In genomic region chr4:76216975-76217814, GRCh38 we compare ENCODE assay signal across 19 cellular contexts. TPM values are rescaled to one million over a fixed set of nuclear protein-coding genes. Genes with fewer than 3 reads are reported as not detected.
DNase-seq lines count a peak whose midpoint lies in the region; TF ChIP-seq lines count a peak whose summit lies in the region.
"Had no signal": no experiment of that assay in that cellular context is flagged by ENCODE, and none has a peak within 500 bp of the region (broad histone marks: within the 10 kb centered on the region; RNA-seq: fewer than 3 reads in every experiment).

No MANE protein-coding gene starts in this region.

- no peak overlapping the region for H2AK5ac ChIP-seq in neuronal stem cell (ENCODE audit: low read depth, low read length)

- H2BK5ac ChIP-seq in neuronal stem cell (ENCODE audit: low read length): no peak overlapping the region

- H3K4me2 ChIP-seq in KMS-11 (peak overlapping the region; percentile 74; the same call in 1 of the 2 replicates), neuronal stem cell (ENCODE audit: insufficient read depth, low read length, poor library complexity, severe bottlenecking) (no peak overlapping the region), osteoblast (ENCODE audit: insufficient read depth, low read length) (no peak overlapping the region)

- H3K4me1 ChIP-seq in CD4-positive, alpha-beta memory T cell (ENCODE audit: insufficient read depth, low read length): peaks cover 25% of the 10 kb centered on the region
- H3K4me1 ChIP-seq in KMS-11 (ENCODE audit: low read depth, poor library complexity, severe bottlenecking) (peaks cover 64% of the 10 kb centered on the region), breast epithelium (peaks cover 2 to 10% of the 10 kb centered on the region in 2 donors), neuronal stem cell (ENCODE audit: control insufficient read depth in 2 of 2, insufficient read depth in 1 of 2, low read depth in 1 of 2, low read length in 2 of 2) (peaks cover 8 to 10% of the 10 kb centered on the region in 2 donors), osteoblast (ENCODE audit: insufficient read depth, low read length) (peaks cover 23% of the 10 kb centered on the region)

- no peak overlapping the region for H4K91ac ChIP-seq in neuronal stem cell (ENCODE audit: low read depth, low read length, poor library complexity)

- peaks cover 0 to 3% of the 10 kb centered on the region in 2 donors for H3K36me3 Mint-ChIP-seq in CD4-positive, alpha-beta memory T cell

- H2AFZ ChIP-seq in KMS-11 (ENCODE audit: low read depth): no peak overlapping the region
- H2AFZ ChIP-seq in neuronal stem cell (ENCODE audit: low read length): no peak overlapping the region
- H2AFZ ChIP-seq in osteoblast (ENCODE audit: low read length): no peak overlapping the region

- no peak overlapping the region for H3K4me3 ChIP-seq in CD4-positive, alpha-beta memory T cell (ENCODE audit: low read length in 2 of 2)
- H3K4me3 ChIP-seq in KMS-11 (IDR thresholded peaks at IDR 0.05; ENCODE audit: insufficient read depth, low read depth, low read length) (no peak overlapping the region), breast epithelium (no peak overlapping the region), neuronal stem cell (ENCODE audit: low read length in 2 of 2) (no peak overlapping the region), osteoblast (ENCODE audit: insufficient read depth, low read length) (no peak overlapping the region)

- no peaks in the 10 kb centered on the region for H3K79me1 ChIP-seq in neuronal stem cell (ENCODE audit: low read depth, low read length)

- no peak for TF ChIP-seq CTCF in KMS-11 (conservative IDR thresholded peaks at IDR 0.05; ENCODE audit: low read depth, low read length)
- no peak for TF ChIP-seq CTCF in breast epithelium (IDR thresholded peaks at IDR 0.05)
- TF ChIP-seq CTCF in osteoblast (IDR thresholded peaks at IDR 0.05; ENCODE audit: extremely low read depth, low read depth, low read length): no peak

- H3K4me3 Mint-ChIP-seq in CD4-positive, alpha-beta memory T cell: peak overlapping the region in 1 of 8 donors; percentile 46
- H3K4me3 Mint-ChIP-seq: activated naive CD4-positive, alpha-beta T cell treated with anti-CD3 and anti-CD28 coated beads for 36 hours; stimulated activated naive CD8-positive, alpha-beta T cell treated with anti-CD3 and anti-CD28 coated beads, Interleukin-15, Interleukin-2, amounts not matched to agents 100 ng/mL and 50 ng/mL, for 24 hours had no signal

- intact Hi-C loops in CD4-positive, alpha-beta memory T cell (cut with micrococcal nuclease): no loop called here
- intact Hi-C loops in breast epithelium (cut with DNase I; ENCODE audit: low total_unique reads): no loop called here

- H3K27ac ChIP-seq in CD4-positive, alpha-beta memory T cell (ENCODE audit: low read depth, low read length): no peak overlapping the region
- H3K27ac ChIP-seq in KMS-11: no peak overlapping the region; the same call in 1 of the 2 replicates
- peak overlapping the region; percentile 98 to 99 for H3K27ac ChIP-seq in breast epithelium
- no peak overlapping the region for H3K27ac ChIP-seq in neuronal stem cell (replicated peaks; ENCODE audit: low read length)
- H3K27ac ChIP-seq in osteoblast (ENCODE audit: low read depth, low read length): no peak overlapping the region

- H3K27me3 ChIP-seq in CD4-positive, alpha-beta memory T cell (ENCODE audit: insufficient read depth, low read length): no peaks in the 10 kb centered on the region
- H3K27me3 ChIP-seq in KMS-11 (ENCODE audit: insufficient read depth, low read depth): no peaks in the 10 kb centered on the region
- no peaks in the 10 kb centered on the region for H3K27me3 ChIP-seq in breast epithelium
- no peaks in the 10 kb centered on the region for H3K27me3 ChIP-seq in neuronal stem cell (ENCODE audit: control insufficient read depth in 3 of 3, insufficient read depth in 3 of 3, low read depth in 1 of 3, low read length in 3 of 3)
- H3K27me3 ChIP-seq in osteoblast (ENCODE audit: insufficient read depth, low read length): no peaks in the 10 kb centered on the region

- CTCF ChIA-PET in CD4-positive, alpha-beta memory T cell (lab: Charles Lee; ENCODE audit: partially characterized antibody): interaction anchor here (0.9 to 1.6 kb wide), 3 partner anchors 18 to 160 kb away, joined by 3 to 4 read pairs (median 4); no protein-coding TSS in a partner anchor

- H3K9me3 Mint-ChIP-seq in CD4-positive, alpha-beta memory T cell: no peaks in the 10 kb centered on the region
- H3K9me3 Mint-ChIP-seq: activated naive CD4-positive, alpha-beta T cell treated with anti-CD3 and anti-CD28 coated beads for 36 hours; stimulated activated naive CD8-positive, alpha-beta T cell treated with anti-CD3 and anti-CD28 coated beads, Interleukin-15, Interleukin-2, amounts not matched to agents 100 ng/mL and 50 ng/mL, for 24 hours had no signal

- WGBS in neuronal stem cell (ENCODE audit: extremely low coverage in 2 of 2, insufficient read length in 2 of 2, insufficient replicate concordance in 1 of 2), 2 donors: no CpG with 5 or more reads among the region's 6 CpGs

- H3K9ac ChIP-seq in KMS-11 (no peak overlapping the region), neuronal stem cell (ENCODE audit: low read depth, low read length, poor library complexity) (peak overlapping the region; percentile 17)

- H3K23ac ChIP-seq in neuronal stem cell (ENCODE audit: low read depth, low read length, poor library complexity): no peak overlapping the region

- H2BK120ac ChIP-seq in neuronal stem cell (ENCODE audit: low read depth, low read length): no peak overlapping the region

- no peak for TF ChIP-seq POLR2A in breast epithelium (IDR thresholded peaks at IDR 0.05)

- H2BK12ac ChIP-seq in neuronal stem cell (ENCODE audit: low read length): no peak overlapping the region

- H3K4ac ChIP-seq in neuronal stem cell (ENCODE audit: low read length): no peak overlapping the region

- no peak overlapping the region for H3K18ac ChIP-seq in neuronal stem cell (ENCODE audit: low read length)

- H2BK15ac ChIP-seq in neuronal stem cell (ENCODE audit: low read length): no peak overlapping the region

- H3K27me3 Mint-ChIP-seq in CD4-positive, alpha-beta memory T cell: no peaks in the 10 kb centered on the region

- H3K79me2 ChIP-seq in KMS-11 (ENCODE audit: insufficient read depth, low read depth) (peaks cover 20% of the 10 kb centered on the region), osteoblast (ENCODE audit: insufficient read depth, low read length) (peaks cover 14% of the 10 kb centered on the region)

- H3K14ac ChIP-seq in neuronal stem cell (ENCODE audit: low read length): no peak overlapping the region

- POLR2A ChIA-PET in CD4-positive, alpha-beta memory T cell (lab: Charles Lee; ENCODE audit: partially characterized antibody): no interaction called here

- H4K8ac ChIP-seq in neuronal stem cell (ENCODE audit: low read depth, low read length): no peak overlapping the region

- H3K27ac Mint-ChIP-seq in CD4-positive, alpha-beta memory T cell: peak overlapping the region in 5 of 7 donors; percentile 35 to 70 (median 55)
- H3K27ac Mint-ChIP-seq: activated naive CD4-positive, alpha-beta T cell treated with anti-CD3 and anti-CD28 coated beads for 36 hours; stimulated activated naive CD8-positive, alpha-beta T cell treated with anti-CD3 and anti-CD28 coated beads, Interleukin-15, Interleukin-2, amounts not matched to agents 100 ng/mL and 50 ng/mL, for 24 hours had no signal

- no peak for DNase-seq in CD4-positive, alpha-beta memory T cell
- DNase-seq in breast epithelium (ENCODE audit: low spot score in 2 of 2): no peak
- DNase-seq in neuronal stem cell (ENCODE audit: low spot score): no peak
- DNase-seq in activated gamma-delta T cell treated with Interleukin-2 at 50 U/mL for 16 hours: no peak
- no peak for DNase-seq in NCI-H2171 (lab: John Stamatoyannopoulos, UW)
- DNase-seq in NCI-H2081 treated with DMSO at 0.1 percent for 48 hours (lab: John Stamatoyannopoulos, UW): no peak
- no peak for DNase-seq in osteoblast (ENCODE audit: insufficient read length, low spot score, missing footprints)
- DNase-seq: activated naive CD4-positive, alpha-beta T cell treated with anti-CD3 and anti-CD28 coated beads for 36 hours; activated T-cell treated with anti-CD3 and anti-CD28 coated beads for 4 hours; AML-193; Calu3; effector memory CD4-positive, alpha-beta T cell; GOT3; NCI-H1105 treated with DMSO at 0.1 percent for 48 hours; NCI-H446; stimulated activated CD4-positive, alpha-beta T cell treated with anti-CD3 and anti-CD28 coated beads, Interleukin-1b, Interleukin-23, amount 100 ng/mL, for 48 hours; trophoblast cell had no signal

- H3K9me3 ChIP-seq in CD4-positive, alpha-beta memory T cell (ENCODE audit: control insufficient read depth in 1 of 2, low read length in 2 of 2): no peaks in the 10 kb centered on the region
- no peaks in the 10 kb centered on the region for H3K9me3 ChIP-seq in breast epithelium
- peaks cover 0 to 1% of the 10 kb centered on the region in 2 donors for H3K9me3 ChIP-seq in neuronal stem cell (replicated peaks in 1 of 2; ENCODE audit: control insufficient read depth in 2 of 2, insufficient read depth in 1 of 2, low read depth in 1 of 2, low read length in 2 of 2)
- H3K9me3 ChIP-seq in osteoblast (ENCODE audit: low read depth, low read length): no peaks in the 10 kb centered on the region

- H3K4me1 Mint-ChIP-seq in CD4-positive, alpha-beta memory T cell: peaks cover 19 to 42% (median 23%) of the 10 kb centered on the region in 4 donors

- H4K20me1 ChIP-seq in KMS-11 (ENCODE audit: insufficient read depth) (no peaks in the 10 kb centered on the region), osteoblast (ENCODE audit: insufficient read depth, low read length) (peaks cover 7% of the 10 kb centered on the region)

- no peaks in the 10 kb centered on the region for H3K36me3 ChIP-seq in CD4-positive, alpha-beta memory T cell (ENCODE audit: insufficient read depth, low read length)
- H3K36me3 ChIP-seq in KMS-11 (ENCODE audit: insufficient read depth) (no peaks in the 10 kb centered on the region), breast epithelium (no peaks in the 10 kb centered on the region), neuronal stem cell (replicated peaks in 1 of 2; ENCODE audit: control insufficient read depth in 2 of 2, insufficient read depth in 2 of 2, low read length in 2 of 2) (no peaks in the 10 kb centered on the region), osteoblast (ENCODE audit: insufficient read depth, low read length) (no peaks in the 10 kb centered on the region)

RNA-seq across cellular contexts. Expression of gene SCARB2, which starts 3.6 kb away (rescaled TPM):
- 10 to 100 TPM; 23.3 to 23.5 TPM for total RNA-seq in CD4-positive, alpha-beta memory T cell
- polyA plus RNA-seq in CD4-positive, alpha-beta memory T cell: 10 to 100 TPM; 10.2 to 15.7 TPM
- total RNA-seq in breast epithelium (100 to 1,000 TPM; 148 to 231 (median 160) TPM), osteoblast (200 and 216 TPM in 2 replicates)
- polyA plus RNA-seq in neuronal stem cell (2013, experiment 1 of 2): 54.0 TPM
- polyA plus RNA-seq in neuronal stem cell (2013, experiment 2 of 2): 54.0 TPM

RNA-seq across cellular contexts. Expression of gene FAM47E, which starts 34.3 kb away (rescaled TPM):
- total RNA-seq in CD4-positive, alpha-beta memory T cell: under 1 TPM in 1 of 2 experiments, not detected in 1; 0.64 TPM
- polyA plus RNA-seq in CD4-positive, alpha-beta memory T cell: under 1 TPM in 1 of 2 donors, not detected in 1; 0.18 TPM
- 10 to 100 TPM in 1 of 3 donors, 1 to 10 TPM in 2; 6.1 to 17.9 (median 9.5) TPM for total RNA-seq in breast epithelium
- polyA plus RNA-seq in neuronal stem cell (2013, experiment 1 of 2): 7.5 TPM
- polyA plus RNA-seq in neuronal stem cell (2013, experiment 2 of 2): 5.0 TPM
- total RNA-seq in osteoblast: under 0.01 and 0.36 TPM in 2 replicates
- total RNA-seq: activated naive CD4-positive, alpha-beta T cell treated with anti-CD3 and anti-CD28 coated beads for 36 hours had no signal

Comparison
In these comparisons a context has a peak if more than half of its experiments do, and no peak if none do; other contexts are left out.
1. H3K27ac ChIP-seq: peak in breast epithelium (2 of 2); none in CD4-positive, alpha-beta memory T cell (single experiment), KMS-11 (single experiment), neuronal stem cell (single experiment) and osteoblast (single experiment).